ENCODE assay signal across 23 cellular contexts in the genomic region with DNA sequence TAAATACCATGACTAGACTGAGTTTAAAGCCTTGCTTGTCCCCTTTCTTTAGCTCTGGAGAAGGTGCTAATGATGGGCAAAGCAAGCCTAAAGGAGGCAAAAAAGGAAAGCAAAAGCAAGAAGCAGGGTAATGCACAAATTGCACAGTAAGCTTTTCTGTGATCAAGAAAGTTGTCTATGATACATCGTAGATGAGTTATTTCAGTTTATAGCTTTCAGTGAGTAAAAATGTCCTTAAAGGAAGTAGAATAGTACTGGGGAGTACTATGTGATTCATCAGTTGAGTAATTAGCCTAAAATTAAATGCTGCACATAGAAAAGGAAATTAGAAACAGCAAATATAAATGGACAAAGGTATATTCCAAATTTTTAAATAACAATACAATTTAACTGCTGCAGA. TPM values are rescaled to one million over a fixed set of nuclear protein-coding genes. Genes with fewer than 3 reads are reported as not detected.
A peak's percentile ranks its signal among the peaks of the same experiment; 100 is the strongest.
DNase-seq lines count a peak whose midpoint lies in the region; ATAC-seq and TF ChIP-seq lines count a peak whose summit lies in the region.
"Had no signal": no experiment of that assay in that cellular context is flagged by ENCODE, and none has a peak within 500 bp of the region (broad histone marks: within the 10 kb centered on the region; RNA-seq: fewer than 3 reads in every experiment).

No MANE protein-coding gene starts in this region.

- 35% methylated on average over 1 of the region's 1 CpG for WGBS in esophagus muscularis mucosa
- WGBS in trophoblast cell (ENCODE audit: extremely low coverage, insufficient coverage, insufficient read length): no CpG with 5 or more reads among the region's 1 CpG
- 57 to 74% (median 63%) methylated on average over 1 of the region's 1 CpG for WGBS in psoas muscle, 3 donors

- no peak overlapping the region for H2AK5ac ChIP-seq in trophoblast cell (ENCODE audit: low read length)

- no peak overlapping the region for H3K27ac ChIP-seq in PC-3 (ENCODE audit: low read length)
- H3K27ac ChIP-seq in esophagus muscularis mucosa (replicated peaks in 1 of 4): peak overlapping the region; percentile 64 to 75 (median 65)
- H3K27ac ChIP-seq in osteoblast (ENCODE audit: low read depth, low read length): no peak overlapping the region
- H3K27ac ChIP-seq in trophoblast cell (ENCODE audit: low read depth, low read length): no peak overlapping the region
- H3K27ac ChIP-seq in psoas muscle: no peak overlapping the region
- H3K27ac ChIP-seq: cardiac muscle cell, prostate gland, SK-N-MC, tibial nerve had no signal

- H2AFZ ChIP-seq in PC-3 (ENCODE audit: low read length) (peak overlapping the region; percentile 68), osteoblast (ENCODE audit: low read length) (peak overlapping the region; percentile 81), trophoblast cell (ENCODE audit: insufficient read depth, low read length, poor library complexity) (no peak overlapping the region)

- H4K12ac ChIP-seq in trophoblast cell (ENCODE audit: low read depth, low read length): no peak overlapping the region

- no peak overlapping the region for H3K14ac ChIP-seq in trophoblast cell (ENCODE audit: low read length)

- intact Hi-C loops in PC-3 (cut with micrococcal nuclease): no loop called here
- intact Hi-C loops in esophagus muscularis mucosa (cut with DNase I): no loop called here
- intact Hi-C loops in psoas muscle (cut with DNase I): no loop called here

- H3K4ac ChIP-seq in trophoblast cell (ENCODE audit: low read depth, low read length): no peak overlapping the region

- ATAC-seq in PC-3 (peak; percentile 62), HG03342 (IDR thresholded peaks at IDR 0.05; ENCODE audit: unreplicated experiment) (no peak), psoas muscle (no peak)
- ATAC-seq: natural killer cell treated with Interleukin-12 subunit alpha and Interleukin-12 subunit beta and Interleukin-15 and Interleukin-18, amount 100 ng/mL, for 72 hours; stimulated activated memory B cell treated with anti-CD40 and anti-IgM and Interleukin-4, amounts not matched to agents 10 μg/mL and 1 μg/mL and 100 μg/mL, for 72 hours had no signal

- no peak overlapping the region for H3K23ac ChIP-seq in trophoblast cell (ENCODE audit: low read length)

- TF ChIP-seq EP300 in esophagus muscularis mucosa (IDR thresholded peaks at IDR 0.05): no peak

- no peak overlapping the region for H4K91ac ChIP-seq in trophoblast cell (ENCODE audit: low read depth, low read length)

- H4K8ac ChIP-seq in trophoblast cell (ENCODE audit: low read depth, low read length): no peak overlapping the region

- CTCF ChIA-PET in PC-3 (lab: Charles Lee): no interaction called here

- TF ChIP-seq POLR2A in esophagus muscularis mucosa (IDR thresholded peaks at IDR 0.05; ENCODE audit: low read depth): no peak

- H2BK12ac ChIP-seq in trophoblast cell (ENCODE audit: low read length): no peak overlapping the region

- no peak overlapping the region for H2BK5ac ChIP-seq in trophoblast cell (ENCODE audit: low read depth, low read length, poor library complexity)

- H3K4me1 ChIP-seq in PC-3 (ENCODE audit: insufficient read depth, low read length) (peaks cover 34% of the 10 kb centered on the region), esophagus muscularis mucosa (peaks cover 0 to 68% (median 46%) of the 10 kb centered on the region in 4 donors), osteoblast (ENCODE audit: insufficient read depth, low read length) (peaks cover 23% of the 10 kb centered on the region), trophoblast cell (ENCODE audit: control insufficient read depth in 1 of 2, insufficient read depth in 2 of 2, low read length in 2 of 2) (no peaks in the 10 kb centered on the region), psoas muscle (no peaks in the 10 kb centered on the region)

- BruUV-seq in PC-3 (replicated peaks; lab: Mats Ljungman, UMichigan): no TSS peak

- TF ChIP-seq CTCF in PC-3 (conservative IDR thresholded peaks at IDR 0.05; ENCODE audit: low read depth, low read length): no peak
- TF ChIP-seq CTCF in esophagus muscularis mucosa (IDR thresholded peaks at IDR 0.05): no peak
- TF ChIP-seq CTCF in osteoblast (IDR thresholded peaks at IDR 0.05; ENCODE audit: extremely low read depth, low read depth, low read length): no peak
- no peak for TF ChIP-seq CTCF in psoas muscle (IDR thresholded peaks at IDR 0.05)

- peak; percentile 18 for DNase-seq in EL
- DNase-seq in PC-3: peak; percentile 46
- DNase-seq in esophagus muscularis mucosa (ENCODE audit: extremely low spot score): no peak
- DNase-seq in osteoblast (ENCODE audit: insufficient read length, low spot score, missing footprints): no peak
- no peak for DNase-seq in trophoblast cell
- no peak for DNase-seq in psoas muscle
- no peak for DNase-seq in retina
- DNase-seq: activated CD4-positive, CD25-positive, alpha-beta regulatory T cell treated with anti-CD3 and anti-CD28 coated beads, Interleukin-2, amount 50 U/mL, for 72 hours; CD4-positive, CD25-positive, alpha-beta regulatory T cell; effector CD4-positive, alpha-beta T cell; hypothalamus; MV-4-11; NCI-H2029; NCI-H510A; stimulated activated CD4-positive, alpha-beta T cell treated with anti-CD3 and anti-CD28 coated beads, Interleukin-15, amount 100 ng/mL, for 24 hours; T-helper 9 cell had no signal

- H3K4me3 ChIP-seq in PC-3 (ENCODE audit: low read length) (peak overlapping the region; percentile 43; the same call in 1 of the 2 replicates), esophagus muscularis mucosa (peak overlapping the region; percentile 15 to 45 (median 37)), osteoblast (ENCODE audit: insufficient read depth, low read length) (peak overlapping the region; percentile 27), trophoblast cell (ENCODE audit: low read depth, low read length) (no peak overlapping the region), psoas muscle (no peak overlapping the region)
- H3K4me3 ChIP-seq: cardiac muscle cell, prostate gland, SK-N-MC, tibial nerve had no signal

- POLR2A ChIA-PET in PC-3 (lab: Charles Lee; ENCODE audit: unreplicated experiment): no interaction called here

- no peaks in the 10 kb centered on the region for H3K79me1 ChIP-seq in trophoblast cell (ENCODE audit: low read length)

- H3F3A ChIP-seq in PC-3 (ENCODE audit: low read length, unreplicated experiment): no peaks in the 10 kb centered on the region

- no peaks in the 10 kb centered on the region for H3K9me3 ChIP-seq in PC-3 (ENCODE audit: low read length)
- H3K9me3 ChIP-seq in esophagus muscularis mucosa: no peaks in the 10 kb centered on the region
- H3K9me3 ChIP-seq in osteoblast (ENCODE audit: low read depth, low read length): no peaks in the 10 kb centered on the region
- H3K9me3 ChIP-seq in trophoblast cell (ENCODE audit: insufficient read depth, low read depth, low read length): no peaks in the 10 kb centered on the region
- no peaks in the 10 kb centered on the region for H3K9me3 ChIP-seq in psoas muscle
- H3K9me3 ChIP-seq: prostate gland, tibial nerve had no signal

- no peaks in the 10 kb centered on the region for H3K27me3 ChIP-seq in PC-3 (ENCODE audit: low read length)
- H3K27me3 ChIP-seq in esophagus muscularis mucosa: no peaks in the 10 kb centered on the region
- no peaks in the 10 kb centered on the region for H3K27me3 ChIP-seq in osteoblast (ENCODE audit: insufficient read depth, low read length)
- H3K27me3 ChIP-seq in trophoblast cell (ENCODE audit: insufficient read depth, low read length): no peaks in the 10 kb centered on the region
- H3K27me3 ChIP-seq in psoas muscle (ENCODE audit: insufficient read depth in 3 of 3, low read length in 2 of 3): no peaks in the 10 kb centered on the region
- H3K27me3 ChIP-seq: cardiac muscle cell, tibial nerve had no signal

- no peaks in the 10 kb centered on the region for H3K9me2 ChIP-seq in PC-3 (replicated peaks; ENCODE audit: low read length)

- H2BK120ac ChIP-seq in trophoblast cell (ENCODE audit: insufficient read depth, low read length, poor library complexity): no peak overlapping the region

- H3K9ac ChIP-seq in PC-3 (ENCODE audit: low read length) (no peak overlapping the region), trophoblast cell (ENCODE audit: low read length) (no peak overlapping the region)

- H3K79me2 ChIP-seq in PC-3 (ENCODE audit: low read length) (no peaks in the 10 kb centered on the region), osteoblast (ENCODE audit: insufficient read depth, low read length) (no peaks in the 10 kb centered on the region), trophoblast cell (ENCODE audit: control insufficient read depth, insufficient read depth, low read length, poor library complexity) (no peaks in the 10 kb centered on the region)

- H4K20me1 ChIP-seq in PC-3 (ENCODE audit: low read length) (no peaks in the 10 kb centered on the region), osteoblast (ENCODE audit: insufficient read depth, low read length) (no peaks in the 10 kb centered on the region)

- peak overlapping the region; percentile 76 for H3K4me2 ChIP-seq in PC-3 (ENCODE audit: low read length)
- peak overlapping the region; percentile 76 for H3K4me2 ChIP-seq in osteoblast (ENCODE audit: insufficient read depth, low read length)
- no peak overlapping the region for H3K4me2 ChIP-seq in trophoblast cell (ENCODE audit: low read length)

- H3K36me3 ChIP-seq in PC-3 (ENCODE audit: low read depth, low read length) (no peaks in the 10 kb centered on the region), esophagus muscularis mucosa (no peaks in the 10 kb centered on the region), osteoblast (ENCODE audit: insufficient read depth, low read length) (no peaks in the 10 kb centered on the region), trophoblast cell (ENCODE audit: control insufficient read depth in 1 of 2, insufficient read depth in 2 of 2, low read length in 2 of 2) (no peaks in the 10 kb centered on the region), psoas muscle (ENCODE audit: insufficient read depth in 1 of 2, low read depth in 1 of 2) (no peaks in the 10 kb centered on the region)
- H3K36me3 ChIP-seq: cardiac muscle cell, prostate gland, tibial nerve had no signal

- H3K18ac ChIP-seq in trophoblast cell (ENCODE audit: low read length): no peak overlapping the region

RNA-seq across cellular contexts. Expression of a gene that starts 50.2 kb away (rescaled TPM):
- total RNA-seq in PC-3 (2014; rRNA removed): 8.1 and 11.5 TPM in 2 replicates
- total RNA-seq in esophagus muscularis mucosa: 100 to 1,000 TPM; 154 to 208 (median 199) TPM
- 140 and 157 TPM in 2 replicates for total RNA-seq in osteoblast
- 4.6 and 5.4 TPM in 2 replicates for polyA plus RNA-seq in trophoblast cell (2013)
- 10 to 100 TPM in 1 of 4 donors, 1 to 10 TPM in 3; 4.4 to 21.1 (median 7.4) TPM for total RNA-seq in psoas muscle
- polyA plus RNA-seq in psoas muscle: 1 to 10 TPM in 2 of 3 donors, under 1 TPM in 1; 0.60 to 4.3 (median 1.0) TPM

Comparison
In these comparisons a context has a peak if more than half of its experiments do, and no peak if none do; other contexts are left out.
1. DNase-seq: peak in EL (single experiment) and PC-3 (single experiment); none in esophagus muscularis mucosa (single experiment), osteoblast (single experiment), trophoblast cell (0 of 2), psoas muscle (0 of 2) and retina (single experiment).
2. H3K27ac ChIP-seq: peak in esophagus muscularis mucosa (4 of 4); none in PC-3 (single experiment), osteoblast (single experiment), trophoblast cell (single experiment) and psoas muscle (single experiment).
3. H3K4me3 ChIP-seq: peak in PC-3 (single experiment), esophagus muscularis mucosa (4 of 4) and osteoblast (single experiment); none in trophoblast cell (single experiment) and psoas muscle (single experiment).